ENCODE assay signal across 22 cellular contexts in genomic region chr19:30689474-30689873, GRCh38.
"Had no signal": no experiment of that assay in that cellular context is flagged by ENCODE, and none has a peak within 500 bp of the region (broad histone marks: within the 10 kb centered on the region; RNA-seq: fewer than 3 reads in every experiment).

No MANE protein-coding gene starts in this region.

- H3K9me3 Mint-ChIP-seq: activated naive CD8-positive, alpha-beta T cell treated with anti-CD3 and anti-CD28 coated beads for 36 hours; activated T-helper 1 cell treated with anti-CD3 and anti-CD28 coated beads, Interleukin-12 subunit alpha, Interleukin-12 subunit beta, Interleukin-2, Interleukin-4 antibody, amounts not matched to agents 30 ng/mL and 10 ng/mL and 1 ng/mL, durations not matched to agents 14 hours and 24 hours and 36 hours; central memory CD8-positive, alpha-beta T cell; mesothelial cell of epicardium; natural killer cell treated with Interleukin-12 subunit alpha and Interleukin-12 subunit beta and Interleukin-15 and Interleukin-18, amount 100 ng/mL, for 72 hours; WTC11 had no signal

- H3K27ac ChIP-seq: colonic mucosa, gastrocnemius medialis, heart left ventricle, tibial artery had no signal

- H3K27me3 ChIP-seq: colonic mucosa had no signal

- DNase-seq: activated CD4-positive, alpha-beta T cell treated with anti-CD3 and anti-CD28 coated beads for 36 hours; activated CD4-positive, alpha-beta T cell treated with anti-CD3 and anti-CD28 coated beads, Interleukin-2, amount 50 U/mL, for 48 hours; activated naive CD8-positive, alpha-beta T cell treated with anti-CD3 and anti-CD28 coated beads for 36 hours; amniotic stem cell; colonic mucosa; gastrocnemius medialis; heart left ventricle; kidney; occipital lobe; posterior cingulate gyrus; retina; stimulated activated CD4-positive, alpha-beta T cell treated with anti-CD3 and anti-CD28 coated beads, Interleukin-12 subunit alpha, Interleukin-12 subunit beta, amount 100 ng/mL, for 4 hours; stimulated activated CD4-positive, alpha-beta T cell treated with anti-CD3 and anti-CD28 coated beads, Interleukin-2, amount 100 ng/mL, for 24 hours; stimulated activated naive CD4-positive, alpha-beta T cell treated with Interleukin-2 at 50 U/mL for 16 hours; substantia nigra; T-helper 2 cell; tibial artery had no signal

- H3K9me3 ChIP-seq: colonic mucosa, gastrocnemius medialis, heart left ventricle, tibial artery had no signal

- H3K27ac Mint-ChIP-seq: activated CD4-positive, alpha-beta T cell treated with anti-CD3 and anti-CD28 coated beads for 36 hours; activated naive CD8-positive, alpha-beta T cell treated with anti-CD3 and anti-CD28 coated beads for 36 hours; activated T-helper 1 cell treated with anti-CD3 and anti-CD28 coated beads, Interleukin-12 subunit alpha, Interleukin-12 subunit beta, Interleukin-2, Interleukin-4 antibody, amounts not matched to agents 30 ng/mL and 10 ng/mL and 1 ng/mL, durations not matched to agents 14 hours and 24 hours and 36 hours; mesothelial cell of epicardium; natural killer cell treated with Interleukin-12 subunit alpha and Interleukin-12 subunit beta and Interleukin-15 and Interleukin-18, amount 100 ng/mL, for 72 hours had no signal

- H3K4me1 ChIP-seq: colonic mucosa, gastrocnemius medialis had no signal

- H3K36me3 Mint-ChIP-seq: activated naive CD8-positive, alpha-beta T cell treated with anti-CD3 and anti-CD28 coated beads for 36 hours; mesothelial cell of epicardium; natural killer cell treated with Interleukin-12 subunit alpha and Interleukin-12 subunit beta and Interleukin-15 and Interleukin-18, amount 100 ng/mL, for 72 hours; WTC11 had no signal

- H3K4me3 Mint-ChIP-seq: activated CD4-positive, alpha-beta T cell treated with anti-CD3 and anti-CD28 coated beads for 36 hours; activated naive CD8-positive, alpha-beta T cell treated with anti-CD3 and anti-CD28 coated beads for 36 hours; activated T-helper 1 cell treated with anti-CD3 and anti-CD28 coated beads, Interleukin-12 subunit alpha, Interleukin-12 subunit beta, Interleukin-2, Interleukin-4 antibody, amounts not matched to agents 30 ng/mL and 10 ng/mL and 1 ng/mL, durations not matched to agents 14 hours and 24 hours and 36 hours; central memory CD8-positive, alpha-beta T cell; mesothelial cell of epicardium; natural killer cell treated with Interleukin-12 subunit alpha and Interleukin-12 subunit beta and Interleukin-15 and Interleukin-18, amount 100 ng/mL, for 72 hours; WTC11 had no signal
